ENCODE assay signal across 8 cellular contexts in genomic region chr20:58852559-58853271, GRCh38. TPM values are rescaled to one million over a fixed set of nuclear protein-coding genes. Genes with fewer than 3 reads are reported as not detected.
DNase-seq lines count a peak whose midpoint lies in the region; ATAC-seq and TF ChIP-seq lines count a peak whose summit lies in the region.

GNAS (plus strand) TSS chr20:58852716.

- DNase-seq in CD4-positive, CD25-positive, alpha-beta regulatory T cell: peak; percentile 27 to 63 (median 44)
- peak; percentile 52 for DNase-seq in activated CD8-positive, alpha-beta memory T cell treated with anti-CD3 and anti-CD28 coated beads, Interleukin-2, amount 50 U/mL, for 4 hours
- DNase-seq in epithelial cell of proximal tubule (ENCODE audit: low read depth) (no peak), midbrain (lab: John Stamatoyannopoulos, UW) (peak; percentile 42)
- peak; percentile 67 for DNase-seq in stimulated activated naive CD8-positive, alpha-beta T cell treated with anti-CD3 and anti-CD28 coated beads, Interleukin-15, Interleukin-2, amounts not matched to agents 100 U/mL and 50 U/mL, for 24 hours

- peaks cover 0 to 3% (median 0%) of the 10 kb centered on the region in 7 donors for H3K9me3 Mint-ChIP-seq in CD4-positive, CD25-positive, alpha-beta regulatory T cell
- no peaks in the 10 kb centered on the region for H3K9me3 Mint-ChIP-seq in IgD-negative memory B cell

- peaks cover 4% of the 10 kb centered on the region for H3K27me3 ChIP-seq in CD4-positive, CD25-positive, alpha-beta regulatory T cell (ENCODE audit: control insufficient read depth, insufficient read depth, low read length)

- H3K4me3 ChIP-seq in CD4-positive, CD25-positive, alpha-beta regulatory T cell (ENCODE audit: low read depth, low read length): peak within 1 kb of the TSS; percentile 62
- peak within 1 kb of the TSS; percentile 76 for H3K4me3 ChIP-seq in epithelial cell of proximal tubule (ENCODE audit: low read depth, low read length)

- H3K9me3 ChIP-seq in CD4-positive, CD25-positive, alpha-beta regulatory T cell (ENCODE audit: control insufficient read depth in 2 of 2, low read length in 2 of 2): no peaks in the 10 kb centered on the region

- peaks cover 0 to 32% (median 10%) of the 10 kb centered on the region in 4 donors for H3K4me1 Mint-ChIP-seq in CD4-positive, CD25-positive, alpha-beta regulatory T cell
- peaks cover 8 to 19% (median 8%) of the 10 kb centered on the region in 3 donors for H3K4me1 Mint-ChIP-seq in IgD-negative memory B cell

- peaks cover 43% of the 10 kb centered on the region for H3K4me1 ChIP-seq in CD4-positive, CD25-positive, alpha-beta regulatory T cell (ENCODE audit: control insufficient read depth, insufficient read depth, low read length, poor library complexity, severe bottlenecking)

- no peaks in the 10 kb centered on the region for H3K36me3 Mint-ChIP-seq in CD4-positive, CD25-positive, alpha-beta regulatory T cell
- H3K36me3 Mint-ChIP-seq in IgD-negative memory B cell: no peaks in the 10 kb centered on the region

- no peaks in the 10 kb centered on the region for H3K36me3 ChIP-seq in CD4-positive, CD25-positive, alpha-beta regulatory T cell (ENCODE audit: control insufficient read depth, insufficient read depth, low read length)

- ATAC-seq in CD4-positive, CD25-positive, alpha-beta regulatory T cell (ENCODE audit: low read depth in 2 of 2): no peak
- no peak for ATAC-seq in stimulated activated naive CD8-positive, alpha-beta T cell treated with anti-CD3 and anti-CD28 coated beads, Interleukin-15, Interleukin-2, amounts not matched to agents 100 U/mL and 50 U/mL, for 24 hours
- ATAC-seq in GM19351 (IDR thresholded peaks at IDR 0.05; ENCODE audit: unreplicated experiment): no peak
- ATAC-seq in GM21515 (IDR thresholded peaks at IDR 0.05; ENCODE audit: unreplicated experiment): no peak

- peak within 1 kb of the TSS; percentile 89 to 95 (median 94) for H3K4me3 Mint-ChIP-seq in CD4-positive, CD25-positive, alpha-beta regulatory T cell
- peak within 1 kb of the TSS; percentile 85 to 92 (median 87) for H3K4me3 Mint-ChIP-seq in IgD-negative memory B cell

- H3K27ac Mint-ChIP-seq in CD4-positive, CD25-positive, alpha-beta regulatory T cell: peak within 1 kb of the TSS in 1 of 3 donors; percentile 79
- no peak within 1 kb of the TSS for H3K27ac Mint-ChIP-seq in IgD-negative memory B cell

- H3K27ac ChIP-seq in CD4-positive, CD25-positive, alpha-beta regulatory T cell (ENCODE audit: insufficient read depth, low read length, poor library complexity, severe bottlenecking): no peak within 1 kb of the TSS

- TF ChIP-seq CTCF in epithelial cell of proximal tubule (conservative IDR thresholded peaks at IDR 0.05; ENCODE audit: low read depth, low read length): peak; percentile 70

- peaks cover 62% of the 10 kb centered on the region for H3K27me3 Mint-ChIP-seq in CD4-positive, CD25-positive, alpha-beta regulatory T cell
- H3K27me3 Mint-ChIP-seq in IgD-negative memory B cell: peaks cover 42% of the 10 kb centered on the region

RNA-seq across cellular contexts. Expression of gene GNAS, which starts in this region (rescaled TPM):
- 890 TPM for total RNA-seq in CD4-positive, CD25-positive, alpha-beta regulatory T cell
- polyA plus RNA-seq in CD4-positive, CD25-positive, alpha-beta regulatory T cell: 100 to 1,000 TPM; 127 to 171 (median 154) TPM
- polyA plus RNA-seq in IgD-negative memory B cell: 203 TPM
- 492 and 828 TPM in 2 replicates for total RNA-seq in epithelial cell of proximal tubule
